8 cellular contexts compared by ENCODE assay signal in the genomic region with DNA sequence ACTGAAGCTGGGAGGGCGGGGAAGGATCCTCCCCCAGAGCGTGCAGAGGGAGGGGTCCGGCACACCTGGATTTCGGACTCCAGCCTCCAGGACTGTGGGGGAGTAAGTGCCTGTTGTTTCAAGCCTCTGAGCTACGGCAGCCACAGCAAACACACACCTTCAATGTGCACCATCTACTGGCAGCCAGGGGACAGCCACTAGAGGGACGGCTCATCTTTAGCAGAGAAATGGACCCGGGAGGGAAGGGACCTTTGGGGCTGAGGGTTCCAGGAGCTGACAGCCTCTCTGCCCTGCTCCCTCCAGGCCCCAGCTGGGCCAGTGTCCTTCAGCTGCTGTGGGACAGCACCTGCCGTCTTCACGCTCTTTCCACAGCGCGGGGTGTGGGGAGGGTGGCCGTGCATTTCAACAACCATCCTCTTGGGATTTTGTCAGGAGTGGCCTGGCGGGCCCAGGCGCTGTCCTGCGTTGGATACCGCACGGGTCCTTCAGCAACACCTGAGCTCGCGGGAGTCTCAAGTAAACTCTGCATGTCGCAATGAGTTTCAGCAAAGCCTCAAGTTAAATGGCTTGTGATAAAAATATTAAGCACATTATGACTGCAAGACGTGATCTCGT.
DNase-seq lines count a peak whose midpoint lies in the region; ATAC-seq and TF ChIP-seq lines count a peak whose summit lies in the region.

No MANE protein-coding gene starts in this region.

- peaks cover 9% of the 10 kb centered on the region for H3K4me1 Mint-ChIP-seq in activated naive CD4-positive, alpha-beta T cell treated with anti-CD3 and anti-CD28 coated beads for 36 hours (ENCODE audit: low read depth)

- no peaks in the 10 kb centered on the region for H3K36me3 ChIP-seq in heart left ventricle

- no peaks in the 10 kb centered on the region for H3K4me1 ChIP-seq in heart left ventricle

- H3K9me3 Mint-ChIP-seq in activated naive CD4-positive, alpha-beta T cell treated with anti-CD3 and anti-CD28 coated beads for 36 hours: no peaks in the 10 kb centered on the region

- TF ChIP-seq CTCF in heart left ventricle (IDR thresholded peaks at IDR 0.05): peak; percentile 20 to 65 (median 52)
- peak; percentile 59 for TF ChIP-seq CTCF in retinal pigment epithelial cell (conservative IDR thresholded peaks at IDR 0.05; ENCODE audit: low read depth, low read length)

- CTCF ChIA-PET in activated naive CD4-positive, alpha-beta T cell treated with anti-CD3 and anti-CD28 coated beads for 36 hours (lab: Charles Lee): no interaction called here

- no peak overlapping the region for H3K27ac Mint-ChIP-seq in activated naive CD4-positive, alpha-beta T cell treated with anti-CD3 and anti-CD28 coated beads for 36 hours

- H3K27me3 Mint-ChIP-seq in activated naive CD4-positive, alpha-beta T cell treated with anti-CD3 and anti-CD28 coated beads for 36 hours (ENCODE audit: low read depth): no peaks in the 10 kb centered on the region

- WGBS in heart left ventricle, 4 donors: 49 to 62% (median 54%) methylated on average over 19 to 22 of the region's 22 CpGs

- H3K9me3 ChIP-seq in heart left ventricle: no peaks in the 10 kb centered on the region

- no peak overlapping the region for H3K4me3 ChIP-seq in heart left ventricle
- H3K4me3 ChIP-seq in retinal pigment epithelial cell (ENCODE audit: low read length): no peak overlapping the region

- DNase-seq in DMS53 (lab: John Stamatoyannopoulos, UW) (peak; percentile 5), DMS53 treated with DMSO at 0.1 percent for 48 hours (lab: John Stamatoyannopoulos, UW; ENCODE audit: unreplicated experiment) (no peak), NCI-H82 (lab: John Stamatoyannopoulos, UW) (peak; percentile 67), heart left ventricle (peak in 3 of 5 donors; percentile 31 to 45 (median 40)), retinal pigment epithelial cell (ENCODE audit: low read depth) (no peak)
- DNase-seq in activated naive CD4-positive, alpha-beta T cell treated with anti-CD3 and anti-CD28 coated beads, Interleukin-2, amount 50 U/mL, for 16 hours: no peak
- no peak for DNase-seq in activated naive CD4-positive, alpha-beta T cell treated with anti-CD3 and anti-CD28 coated beads for 36 hours

- no peak for TF ChIP-seq POLR2A in heart left ventricle (IDR thresholded peaks at IDR 0.05)

- intact Hi-C loops in heart left ventricle (cut with DNase I): loop anchor here in 5 of 10 donors (1.0 to 10.0 kb wide), 4 partner anchors 192 to 233 kb away; a partner anchor contains a TSS
- intact Hi-C loops in activated naive CD4-positive, alpha-beta T cell treated with anti-CD3 and anti-CD28 coated beads for 36 hours (cut with micrococcal nuclease): loop anchor here (1.0 kb wide), 1 partner anchor 28 kb away; no protein-coding TSS in a partner anchor

- H3K27ac ChIP-seq in heart left ventricle: no peak overlapping the region

- ATAC-seq in heart left ventricle (peak in 3 of 4 donors; percentile 52 to 84 (median 66)), HG02852 (IDR thresholded peaks at IDR 0.05; ENCODE audit: unreplicated experiment) (no peak)

- H3K4me3 Mint-ChIP-seq in activated naive CD4-positive, alpha-beta T cell treated with anti-CD3 and anti-CD28 coated beads for 36 hours: no peak overlapping the region

- no peaks in the 10 kb centered on the region for H3K36me3 Mint-ChIP-seq in activated naive CD4-positive, alpha-beta T cell treated with anti-CD3 and anti-CD28 coated beads for 36 hours (ENCODE audit: low read depth)

- peaks cover 0 to 18% (median 0%) of the 10 kb centered on the region in 9 donors for H3K27me3 ChIP-seq in heart left ventricle

Comparison
In these comparisons a context has a peak if more than half of its experiments do, and no peak if none do; other contexts are left out.
1. DNase-seq: peak in DMS53 (single experiment), NCI-H82 (single experiment) and heart left ventricle (3 of 5); none in DMS53 treated with DMSO at 0.1 percent for 48 hours (single experiment), retinal pigment epithelial cell (single experiment), activated naive CD4-positive, alpha-beta T cell treated with anti-CD3 and anti-CD28 coated beads, Interleukin-2, amount 50 U/mL, for 16 hours (single experiment) and activated naive CD4-positive, alpha-beta T cell treated with anti-CD3 and anti-CD28 coated beads for 36 hours (single experiment).